In genomic region chr17:74981979-74982662, GRCh38 we compare ENCODE assay signal across 8 cellular contexts. TPM values are rescaled to one million over a fixed set of nuclear protein-coding genes. Genes with fewer than 3 reads are reported as not detected.
DNase-seq lines count a peak whose midpoint lies in the region; TF ChIP-seq lines count a peak whose summit lies in the region.

No MANE protein-coding gene starts in this region.

- intact Hi-C loops in MCF 10A (cut with micrococcal nuclease), result no loop called here

- peak overlapping the region; percentile 92 for H3K27ac ChIP-seq in VCaP
- peak overlapping the region in 20 of 21 experiments; percentile 31 to 83 (median 72) for H3K27ac ChIP-seq in skin epidermis

- H3K4me3 ChIP-seq in skin epidermis, result peak overlapping the region; percentile 29 to 60 (median 51)

- BruUV-seq in MCF 10A (replicated peaks; lab: Mats Ljungman, UMichigan), result no TSS peak

- peak overlapping the region; percentile 20 for H3K27ac Mint-ChIP-seq in MCF 10A (ENCODE audit: low read depth, unreplicated experiment)

- POLR2A ChIA-PET in MCF 10A (lab: Yijun Ruan, JAX), result interaction anchor here (1.0 to 1.5 kb wide), 5 partner anchors 8 to 142 kb away, joined by 3 to 5 read pairs (median 3); partner anchors contain the start of gene HID1

- peaks cover 2% of the 10 kb centered on the region for H3K4me1 Mint-ChIP-seq in MCF 10A (ENCODE audit: insufficient read depth, unreplicated experiment)

- peaks cover 5% of the 10 kb centered on the region for H3K36me3 Mint-ChIP-seq in MCF 10A (ENCODE audit: insufficient read depth, unreplicated experiment)

- TF ChIP-seq POLR2A in GM19099 (IDR thresholded peaks at IDR 0.05; ENCODE audit: extremely low read depth, insufficient read length, low read depth), result peak; percentile 10

- CTCF ChIA-PET in MCF 10A (lab: Yijun Ruan, JAX), result interaction anchor here (0.9 to 1.1 kb wide), 2 partner anchors 9 to 149 kb away, joined by 3 read pairs; partner anchors contain the start of genes HID1 and NT5C

- H3K27me3 Mint-ChIP-seq in MCF 10A (ENCODE audit: insufficient read depth, unreplicated experiment), result no peaks in the 10 kb centered on the region

- H3K4me3 Mint-ChIP-seq in MCF 10A (ENCODE audit: unreplicated experiment), result peak overlapping the region; percentile 78

- peak; percentile 73 for DNase-seq in 8988T
- peak; percentile 83 to 91 for DNase-seq in NCI-H1930 (lab: John Stamatoyannopoulos, UW)
- DNase-seq in MCF 10A (ENCODE audit: unreplicated experiment), result peak; percentile 30
- peak; percentile 94 for DNase-seq in iPS-NIHi11 (ENCODE audit: low spot score)
- DNase-seq in NCI-H1048 (lab: John Stamatoyannopoulos, UW), result no peak

- no peaks in the 10 kb centered on the region for H3K9me3 Mint-ChIP-seq in MCF 10A (ENCODE audit: unreplicated experiment)

- TF ChIP-seq CTCF in VCaP (conservative IDR thresholded peaks at IDR 0.05) (0 out of 2 replicates have a peak, but pooled peaks have one; percentile 10), MCF 10A (IDR thresholded peaks at IDR 0.05; ENCODE audit: unreplicated experiment) (no peak)

RNA-seq across cellular contexts. Expression of gene CDR2L, which starts 5.3 kb away (rescaled TPM):
- 3.4 and 4.1 TPM in 2 replicates for total RNA-seq in MCF 10A (2022)

RNA-seq across cellular contexts. Expression of gene HID1, which starts 9.6 kb away (rescaled TPM):
- 3.2 and 7.0 TPM in 2 replicates for total RNA-seq in MCF 10A (2022)

RNA-seq across cellular contexts. Expression of gene MRPL58, which starts 30.3 kb away (rescaled TPM):
- 56.5 and 71.2 TPM in 2 replicates for total RNA-seq in MCF 10A (2022)

RNA-seq across cellular contexts. Expression of gene OTOP3, which starts 46.4 kb away (rescaled TPM):
- not detected in 2 replicates for total RNA-seq in MCF 10A (2022)

RNA-seq across cellular contexts. Expression of gene OTOP2, which starts 58.0 kb away (rescaled TPM):
- total RNA-seq in MCF 10A (2022), result not detected in 2 replicates
